Comparison of ENCODE assay signal across 28 cellular contexts in genomic region chr2:219624565-219624964, GRCh38. TPM values are rescaled to one million over a fixed set of nuclear protein-coding genes. Genes with fewer than 3 reads are reported as not detected.
DNase-seq lines count a peak whose midpoint lies in the region; ATAC-seq, FAIRE-seq and TF ChIP-seq lines count a peak whose summit lies in the region.
"Had no signal": no experiment of that assay in that cellular context is flagged by ENCODE, and none has a peak within 500 bp of the region (broad histone marks: within the 10 kb centered on the region; RNA-seq: fewer than 3 reads in every experiment).

No MANE protein-coding gene starts in this region.

- H4K91ac ChIP-seq in H1 (replicated peaks; ENCODE audit: insufficient read length, low read length): no peak overlapping the region

- CTCF ChIA-PET in H1 (lab: Charles Lee; ENCODE audit: partially characterized antibody): interaction anchor here (18.7 kb wide), 1 partner anchor 11 kb away, joined by 356 read pairs; the partner anchor contains the start of gene SLC4A3

- peak overlapping the region; percentile 81; the same call in 1 of the 2 replicates for H2BK12ac ChIP-seq in H1 (ENCODE audit: low read depth, low read length)

- no peak overlapping the region for H2BK15ac ChIP-seq in H1 (ENCODE audit: low read length)

- TF ChIP-seq EP300 in H1 (IDR thresholded peaks at IDR 0.05; ENCODE audit: borderline replicate concordance in 1 of 2, low read depth in 2 of 2, low read length in 2 of 2): no peak

- H3K79me1 ChIP-seq in H1 (ENCODE audit: low read depth, low read length): no peaks in the 10 kb centered on the region

- no peak overlapping the region for H3K4ac ChIP-seq in H1 (replicated peaks; ENCODE audit: insufficient read length, low read depth, low read length)

- DNase-seq in H1 (ENCODE audit: low read depth in 1 of 2, low spot score in 2 of 2) (no peak), heart right ventricle (peak in 1 of 2 donors; percentile 51), myocyte (ENCODE audit: low read depth) (peak; percentile 51), spleen (peak; percentile 64), HK-2 (ENCODE audit: unreplicated experiment) (no peak)
- DNase-seq in activated effector memory CD4-positive, alpha-beta T cell treated with anti-CD3 and anti-CD28 coated beads, Interleukin-2, amount 50 U/mL, for 16 hours: no peak
- DNase-seq: CD4-positive, CD25-positive, alpha-beta regulatory T cell; DMS153; HCEC 1CT; MM.1S; NCI-H1048; NCI-H1417; NCI-H1694 treated with DMSO at 0.1 percent for 48 hours; NCI-H2081; NCI-H2171; NCI-H226; NCI-H510A; NCI-H69; RPMI8226; SHP77 treated with DMSO at 0.1 percent for 48 hours had no signal

- H3K9me3 ChIP-seq in H1 (ENCODE audit: insufficient read depth in 2 of 2, low read depth in 1 of 2, low read length in 1 of 2) (no peaks in the 10 kb centered on the region), heart right ventricle (no peaks in the 10 kb centered on the region), spleen (no peaks in the 10 kb centered on the region)
- H3K9me3 ChIP-seq: BLaER1 had no signal

- H3K27me3 ChIP-seq in H1 (replicated peaks in 1 of 4; ENCODE audit: control insufficient read depth in 3 of 4, extremely low read depth in 1 of 4, insufficient read depth in 3 of 4, low read length in 3 of 4) (peaks cover 0 to 11% (median 6%) of the 10 kb centered on the region in 4 experiments; a peak in 5 of 7 replicates), heart right ventricle (peaks cover 0 to 38% (median 9%) of the 10 kb centered on the region in 7 donors), spleen (replicated peaks in 1 of 7) (peaks cover 0 to 46% (median 25%) of the 10 kb centered on the region in 7 donors)

- no peak for TF ChIP-seq RAD21 in H1 (IDR thresholded peaks at IDR 0.05 in 1 of 2, conservative IDR thresholded peaks at IDR 0.05 in 1 of 2; ENCODE audit: low read depth in 2 of 2, low read length in 2 of 2)

- H3K23me2 ChIP-seq in H1 (ENCODE audit: low read depth, low read length): peaks cover 3% of the 10 kb centered on the region; the same call in 1 of the 2 replicates

- no peak overlapping the region; the same call in 1 of the 2 replicates for H2BK5ac ChIP-seq in H1 (ENCODE audit: low read depth, low read length)

- H3K18ac ChIP-seq in H1 (ENCODE audit: extremely low read depth, low read length): no peak overlapping the region

- no peak overlapping the region for H2BK120ac ChIP-seq in H1 (replicated peaks; ENCODE audit: low read depth, low read length)

- intact Hi-C loops in heart right ventricle (cut with DNase I): loop anchor here in 2 of 10 donors (5.0 kb wide), 2 partner anchors 52 to 222 kb away; partner anchors contain the start of genes INHA (in 1 of the 2) and OBSL1 (in 1 of the 2)
- intact Hi-C loops in spleen (cut with DNase I; ENCODE audit: low total_unique reads): no loop called here

- H3K56ac ChIP-seq in H1 (replicated peaks; ENCODE audit: insufficient read length, low read depth, low read length): no peak overlapping the region

- no peak overlapping the region for H3K9ac ChIP-seq in H1 (replicated peaks in 1 of 4; ENCODE audit: extremely low read depth in 1 of 4, low read depth in 3 of 4, low read length in 3 of 4)
- H3K9ac ChIP-seq: BLaER1, KMS-11 had no signal

- H3K4me2 ChIP-seq in H1 (ENCODE audit: insufficient read depth in 1 of 2, low read depth in 2 of 2, low read length in 2 of 2): no peak overlapping the region
- H3K4me2 ChIP-seq: BLaER1, GM23338, KMS-11 had no signal

- H3K14ac ChIP-seq in H1 (ENCODE audit: insufficient read length): no peak overlapping the region

- no peak overlapping the region for H3K27ac ChIP-seq in H1 (ENCODE audit: low read depth, low read length)
- H3K27ac ChIP-seq in heart right ventricle: peak overlapping the region in 9 of 10 donors; percentile 29 to 99 (median 94)
- no peak overlapping the region for H3K27ac ChIP-seq in spleen
- H3K27ac ChIP-seq: BLaER1, KMS-11 had no signal

- H3K4me1 ChIP-seq in H1 (replicated peaks in 1 of 4; ENCODE audit: control insufficient read depth in 3 of 4, insufficient read depth in 4 of 4, low read length in 3 of 4) (peaks cover 0 to 12% (median 9%) of the 10 kb centered on the region in 4 experiments; a peak in 5 of 7 replicates), heart right ventricle (peaks cover 5 to 66% (median 18%) of the 10 kb centered on the region in 9 donors), spleen (peaks cover 0 to 19% (median 11%) of the 10 kb centered on the region in 6 donors)

- 93% methylated on average over 6 of the region's 6 CpGs; no CpG with 5 or more reads in 1 of the 2 experiments for WGBS in H1 (ENCODE audit: extremely low coverage in 1 of 2, insufficient coverage in 1 of 2, insufficient read length in 1 of 2, insufficient replicate concordance in 2 of 2, low coverage in 1 of 2, low lambda C conversion rate in 2 of 2, missing lambda C conversion rate in 1 of 2), 2 experiments
- 48 to 64% methylated on average over 6 of the region's 6 CpGs for WGBS in heart right ventricle, 2 donors
- 72 to 92% (median 83%) methylated on average over 5 to 6 of the region's 6 CpGs for WGBS in spleen, 5 donors

- H4K20me1 ChIP-seq in H1 (replicated peaks in 1 of 2; ENCODE audit: control insufficient read depth in 1 of 2, insufficient read depth in 2 of 2, low read length in 2 of 2): no peaks in the 10 kb centered on the region
- H4K20me1 ChIP-seq: BLaER1 had no signal

- no peak overlapping the region for H2AK5ac ChIP-seq in H1 (ENCODE audit: low read depth, low read length)

- TF ChIP-seq CTCF in H1 (IDR thresholded peaks at IDR 0.05; ENCODE audit: control extremely low read depth in 1 of 3, insufficient read depth in 1 of 3, low read depth in 1 of 3, low read length in 3 of 3) (no peak), heart right ventricle (IDR thresholded peaks at IDR 0.05) (no peak), spleen (IDR thresholded peaks at IDR 0.05 in 8 of 11, conservative IDR thresholded peaks at IDR 0.05 in 3 of 11) (no peak)

- no peak overlapping the region for H2BK20ac ChIP-seq in H1 (ENCODE audit: low read length)

- TF ChIP-seq POLR2A in H1 (IDR thresholded peaks at IDR 0.05; ENCODE audit: control extremely low read depth in 1 of 2, low read depth in 2 of 2, low read length in 2 of 2) (no peak), spleen (IDR thresholded peaks at IDR 0.05) (no peak)

- H4K5ac ChIP-seq in H1 (ENCODE audit: insufficient read length, low read depth, low read length): no peak overlapping the region

- H3K36me3 ChIP-seq in H1 (ENCODE audit: control insufficient read depth in 2 of 4, insufficient read depth in 4 of 4, low read length in 3 of 4): no peaks in the 10 kb centered on the region
- H3K36me3 ChIP-seq in heart right ventricle: no peaks in the 10 kb centered on the region
- no peaks in the 10 kb centered on the region for H3K36me3 ChIP-seq in spleen
- H3K36me3 ChIP-seq: BLaER1 had no signal

- POLR2A ChIA-PET in H1 (lab: Charles Lee; ENCODE audit: partially characterized antibody): interaction anchor here (1.8 kb wide), 1 partner anchor 8 kb away, joined by 4 read pairs; no protein-coding TSS in a partner anchor

- ATAC-seq in heart right ventricle (peak; percentile 19 to 72 (median 50)), GM21529 (IDR thresholded peaks at IDR 0.05; ENCODE audit: unreplicated experiment) (no peak), GM21381 (IDR thresholded peaks at IDR 0.05; ENCODE audit: unreplicated experiment) (no peak)
- ATAC-seq: GM23338 had no signal

- no peaks in the 10 kb centered on the region for H3K79me2 ChIP-seq in H1 (ENCODE audit: control insufficient read depth in 1 of 2, insufficient read depth in 2 of 2, low read length in 2 of 2)

- no peak overlapping the region for H3K23ac ChIP-seq in H1 (ENCODE audit: insufficient read length)

- H3K4me3 ChIP-seq in H1 (ENCODE audit: extremely low read depth in 1 of 4, insufficient read depth in 2 of 4, low read depth in 3 of 4, low read length in 4 of 4) (no peak overlapping the region), heart right ventricle (no peak overlapping the region), spleen (no peak overlapping the region)
- H3K4me3 ChIP-seq: BLaER1, GM23338 had no signal

- no peak overlapping the region for H2AFZ ChIP-seq in H1 (ENCODE audit: low read length)
- H2AFZ ChIP-seq: GM23338 had no signal

- FAIRE-seq in H1 (lab: Jason Lieb, UNC): no peak
- FAIRE-seq: A204.1, GM19239 had no signal

- no peak overlapping the region for H4K8ac ChIP-seq in H1 (ENCODE audit: extremely low read depth, insufficient read depth, low read length)

RNA-seq across cellular contexts. Expression of gene SLC4A3, which starts 2.9 kb away (rescaled TPM):
- total RNA-seq in H1 (2021; fragmentation: NEBNext Ultra II Directional; extraction: Animal tissue kit (Norgen Biotek cat#: 25700)): 6.5 and 7.4 TPM in 2 replicates
- polyA plus RNA-seq in H1 (2011; rRNA removed): 4.8 and 8.2 TPM in 2 replicates
- polyA plus RNA-seq in H1 (2011; cell fraction: cytosol; rRNA removed): 5.4 TPM
- polyA plus RNA-seq in H1 (2011; cell fraction: nucleus; rRNA removed): 37.1 TPM
- 5.8 to 8.2 TPM (median 6.5 TPM) in 4 replicates for polyA plus RNA-seq in H1 (2012, experiment 1 of 2)
- 4.7 TPM for polyA plus RNA-seq in H1 (2012, experiment 2 of 2)
- 4.7 TPM for polyA plus RNA-seq in H1 (2013, experiment 1 of 2)
- polyA plus RNA-seq in H1 (2013, experiment 2 of 2): 4.8 TPM
- 2.8 and 5.1 TPM in 2 replicates for polyA minus RNA-seq in H1 (2011; rRNA and poly(A)+ RNA removed)
- 4.6 TPM for polyA minus RNA-seq in H1 (2011; cell fraction: cytosol; rRNA and poly(A)+ RNA removed)
- 9.8 TPM for polyA minus RNA-seq in H1 (2011; cell fraction: nucleus; rRNA and poly(A)+ RNA removed)
- total RNA-seq in heart right ventricle: 100 to 1,000 TPM; 339 to 671 (median 422) TPM
- polyA plus RNA-seq in heart right ventricle: 100 to 1,000 TPM; 197 to 341 TPM
- 4.3 and 7.0 TPM in 2 replicates for total RNA-seq in myocyte
- 9.1 TPM for polyA plus RNA-seq in myocyte (2012)
- 1 to 10 TPM; 1.6 to 9.2 (median 3.9) TPM for total RNA-seq in spleen
- polyA plus RNA-seq in spleen: 1 to 10 TPM in 1 of 3 donors, under 1 TPM in 2; 0.71 to 1.3 (median 0.74) TPM
- total RNA-seq: CD4-positive, CD25-positive, alpha-beta regulatory T cell had no signal
- polyA plus RNA-seq: CD4-positive, CD25-positive, alpha-beta regulatory T cell; IgD-negative memory B cell had no signal

RNA-seq across cellular contexts. Expression of gene STK11IP, which starts 26.9 kb away (rescaled TPM):
- 24.1 and 29.6 TPM in 2 replicates for total RNA-seq in H1 (2021; fragmentation: NEBNext Ultra II Directional; extraction: Animal tissue kit (Norgen Biotek cat#: 25700))
- polyA plus RNA-seq in H1 (2011; rRNA removed) (18.5 and 26.5 TPM in 2 replicates), heart right ventricle (10 to 100 TPM; 15.4 to 27.4 TPM), spleen (10 to 100 TPM; 15.8 to 40.8 (median 40.3) TPM)
- polyA plus RNA-seq in H1 (2011; cell fraction: cytosol; rRNA removed): 15.8 TPM
- 164 TPM for polyA plus RNA-seq in H1 (2011; cell fraction: nucleus; rRNA removed)
- polyA plus RNA-seq in H1 (2012, experiment 1 of 2): 17.0 to 28.8 TPM (median 24.2 TPM) in 4 replicates
- 20.6 TPM for polyA plus RNA-seq in H1 (2012, experiment 2 of 2)
- 15.3 TPM for polyA plus RNA-seq in H1 (2013, experiment 1 of 2)
- polyA plus RNA-seq in H1 (2013, experiment 2 of 2): 13.6 TPM
- 24.4 and 24.9 TPM in 2 replicates for polyA minus RNA-seq in H1 (2011; rRNA and poly(A)+ RNA removed)
- 20.9 TPM for polyA minus RNA-seq in H1 (2011; cell fraction: cytosol; rRNA and poly(A)+ RNA removed)
- 35.4 TPM for polyA minus RNA-seq in H1 (2011; cell fraction: nucleus; rRNA and poly(A)+ RNA removed)
- total RNA-seq in heart right ventricle (10 to 100 TPM in 8 of 10 donors, 1 to 10 TPM in 2; 7.2 to 18.2 (median 12.9) TPM), myocyte (13.0 and 14.7 TPM in 2 replicates), spleen (10 to 100 TPM; 25.8 to 57.0 (median 35.9) TPM)
- 22.2 TPM for polyA plus RNA-seq in myocyte (2012)

RNA-seq across cellular contexts. Expression of gene INHA, which starts 52.5 kb away (rescaled TPM):
- 0.65 and 0.73 TPM in 2 replicates for total RNA-seq in H1 (2021; fragmentation: NEBNext Ultra II Directional; extraction: Animal tissue kit (Norgen Biotek cat#: 25700))
- polyA plus RNA-seq in H1 (2011; rRNA removed) (2.7 and 4.3 TPM in 2 replicates), heart right ventricle (10 to 100 TPM in 1 of 2 donors, 1 to 10 TPM in 1; 4.0 to 22.1 TPM), spleen (under 1 TPM; 0.08 to 0.46 (median 0.16) TPM)
- polyA plus RNA-seq in H1 (2011; cell fraction: cytosol; rRNA removed): 3.2 TPM
- 11.1 TPM for polyA plus RNA-seq in H1 (2011; cell fraction: nucleus; rRNA removed)
- 0.77 to 3.2 TPM (median 2.1 TPM) in 4 replicates for polyA plus RNA-seq in H1 (2012, experiment 1 of 2)
- polyA plus RNA-seq in H1 (2012, experiment 2 of 2): 0.54 TPM
- polyA plus RNA-seq in H1 (2013, experiment 1 of 2): 0.61 TPM
- polyA plus RNA-seq in H1 (2013, experiment 2 of 2): 0.57 TPM
- polyA minus RNA-seq in H1 (2011; rRNA and poly(A)+ RNA removed): 0.22 and 0.41 TPM in 2 replicates
- not detected for polyA minus RNA-seq in H1 (2011; cell fraction: cytosol; rRNA and poly(A)+ RNA removed)
- polyA minus RNA-seq in H1 (2011; cell fraction: nucleus; rRNA and poly(A)+ RNA removed): 1.1 TPM
- total RNA-seq in heart right ventricle (1 to 10 TPM; 1.1 to 4.2 (median 2.5) TPM), myocyte (0.48 and 0.62 TPM in 2 replicates), spleen (under 1 TPM in 1 of 7 donors, not detected in 6; 0.46 TPM)
- 1.7 TPM for polyA plus RNA-seq in myocyte (2012)
- total RNA-seq: CD4-positive, CD25-positive, alpha-beta regulatory T cell had no signal
- polyA plus RNA-seq: CD4-positive, CD25-positive, alpha-beta regulatory T cell; IgD-negative memory B cell had no signal

RNA-seq across cellular contexts. Expression of gene OBSL1, which starts 53.2 kb away (rescaled TPM):
- 127 and 135 TPM in 2 replicates for total RNA-seq in H1 (2021; fragmentation: NEBNext Ultra II Directional; extraction: Animal tissue kit (Norgen Biotek cat#: 25700))
- polyA plus RNA-seq in H1 (2011; rRNA removed): 116 and 205 TPM in 2 replicates
- 171 TPM for polyA plus RNA-seq in H1 (2011; cell fraction: cytosol; rRNA removed)
- 776 TPM for polyA plus RNA-seq in H1 (2011; cell fraction: nucleus; rRNA removed)
- polyA plus RNA-seq in H1 (2012, experiment 1 of 2): 105 to 168 TPM (median 164 TPM) in 4 replicates
- 108 TPM for polyA plus RNA-seq in H1 (2012, experiment 2 of 2)
- polyA plus RNA-seq in H1 (2013, experiment 1 of 2): 76.8 TPM
- polyA plus RNA-seq in H1 (2013, experiment 2 of 2): 67.6 TPM
- polyA minus RNA-seq in H1 (2011; rRNA and poly(A)+ RNA removed): 64.9 and 94.5 TPM in 2 replicates
- polyA minus RNA-seq in H1 (2011; cell fraction: cytosol; rRNA and poly(A)+ RNA removed): 91.4 TPM
- 160 TPM for polyA minus RNA-seq in H1 (2011; cell fraction: nucleus; rRNA and poly(A)+ RNA removed)
- 100 to 1,000 TPM; 161 to 277 (median 171) TPM for total RNA-seq in heart right ventricle
- 100 to 1,000 TPM; 108 to 310 TPM for polyA plus RNA-seq in heart right ventricle
- 159 and 173 TPM in 2 replicates for total RNA-seq in myocyte
- 139 TPM for polyA plus RNA-seq in myocyte (2012)
- total RNA-seq in spleen: 10 to 100 TPM; 26.7 to 51.6 (median 31.1) TPM
- polyA plus RNA-seq in spleen: 10 to 100 TPM; 15.9 to 32.0 (median 27.6) TPM
- polyA plus RNA-seq: CD4-positive, CD25-positive, alpha-beta regulatory T cell; IgD-negative memory B cell had no signal

Comparison
In these comparisons a context has a peak if more than half of its experiments do, and no peak if none do; other contexts are left out.
1. DNase-seq: peak in myocyte (single experiment) and spleen (single experiment); none in H1 (0 of 2), activated effector memory CD4-positive, alpha-beta T cell treated with anti-CD3 and anti-CD28 coated beads, Interleukin-2, amount 50 U/mL, for 16 hours (single experiment) and HK-2 (single experiment).
2. H3K27ac ChIP-seq: peak in heart right ventricle (9 of 10); none in H1 (single experiment) and spleen (0 of 8).
3. ATAC-seq: peak in heart right ventricle (8 of 8); none in GM21529 (single experiment) and GM21381 (single experiment).
4. RNA of gene SLC4A3, which starts 2.9 kb away (total RNA-seq): 339 to 671 TPM in heart right ventricle; 6.5 to 7.4 TPM in H1, 4.3 to 7.0 TPM in myocyte and 1.6 to 9.2 TPM in spleen; every median in the first group is over 10 times any median in the second.